ENCODE assay signal across 2 cellular contexts in the genomic region with DNA sequence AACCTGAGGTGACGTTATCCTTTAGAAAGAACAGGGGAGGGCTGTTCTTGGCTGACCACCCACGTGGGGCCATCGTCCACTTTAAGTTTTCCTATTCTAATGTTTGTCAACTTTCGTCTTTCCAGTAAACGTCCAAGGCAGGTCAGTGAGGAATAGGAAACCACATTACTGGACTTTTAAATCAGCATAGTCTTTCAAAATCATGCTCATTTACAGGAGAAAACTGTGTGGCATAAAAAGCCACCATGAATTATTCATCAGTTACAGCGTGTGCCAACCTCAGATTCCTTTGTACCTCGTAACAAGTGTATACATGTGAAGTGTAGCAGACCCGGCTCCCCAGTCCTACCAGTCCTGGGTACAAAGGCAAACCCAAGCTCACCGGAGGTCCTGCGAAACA.
TF ChIP-seq lines count a peak whose summit lies in the region.

No MANE protein-coding gene starts in this region.

TF ChIP-seq in H1, 55 proteins besides CTCF, POLR2A, EP300 and RAD21 (continued from another document):
- no peak for TF ChIP-seq TAF7 (optimal IDR thresholded peaks at IDR 0.05; ENCODE audit: borderline replicate concordance, low read depth, low read length)
TF ChIP-seq in H1: peak in this region for 0.

TF ChIP-seq in liver, 16 proteins besides CTCF, POLR2A, EP300 and RAD21 (continued from another document):
- no peak for TF ChIP-seq ZBTB33 (IDR thresholded peaks at IDR 0.05)
- no peak for TF ChIP-seq FOXA1 (IDR thresholded peaks at IDR 0.05)
- TF ChIP-seq HNF4A (conservative IDR thresholded peaks at IDR 0.05): peak; percentile 48 to 59
- TF ChIP-seq EGR1 (IDR thresholded peaks at IDR 0.05; ENCODE audit: low read depth in 2 of 2): no peak
- TF ChIP-seq MAX (IDR thresholded peaks at IDR 0.05): no peak
- TF ChIP-seq FOXA2 (IDR thresholded peaks at IDR 0.05): no peak
- TF ChIP-seq JUND (IDR thresholded peaks at IDR 0.05): peak in 1 of 2 donors; percentile 47
- peak; percentile 34 for TF ChIP-seq YY1 (IDR thresholded peaks at IDR 0.05)
- TF ChIP-seq GABPA (IDR thresholded peaks at IDR 0.05 in 1 of 2, conservative IDR thresholded peaks at IDR 0.05 in 1 of 2): no peak
- TF ChIP-seq HNF4G (IDR thresholded peaks at IDR 0.05): no peak
- peak; percentile 19 for TF ChIP-seq REST (IDR thresholded peaks at IDR 0.05)
